In genomic region chr1:77888071-77888428, GRCh38 we compare ENCODE assay signal across 8 cellular contexts. TPM values are rescaled to one million over a fixed set of nuclear protein-coding genes. Genes with fewer than 3 reads are reported as not detected.
A peak's percentile ranks its signal among the peaks of the same experiment; 100 is the strongest.
DNase-seq lines count a peak whose midpoint lies in the region; ATAC-seq, FAIRE-seq and TF ChIP-seq lines count a peak whose summit lies in the region.

No MANE protein-coding gene starts in this region.

- DNase-seq in GM12878 (ENCODE audit: low read depth, low spot score) (no peak), iris pigment epithelial cell (ENCODE audit: low read depth) (peak; percentile 72), NCI-H69 (lab: John Stamatoyannopoulos, UW) (no peak), mesenteric fat pad (ENCODE audit: low spot score) (no peak)
- DNase-seq in stimulated activated effector memory CD8-positive, alpha-beta T cell treated with anti-CD3 and anti-CD28 coated beads, Interleukin-12 subunit alpha, Interleukin-12 subunit beta, amount 100 ng/mL, for 72 hours (ENCODE audit: low spot score in 2 of 2), result no peak

- SMC1A ChIA-PET in GM12878 (lab: Charles Lee; ENCODE audit: uncharacterized antibody, unreplicated experiment), result no interaction called here

- no peak overlapping the region for H3K9ac ChIP-seq in BLaER1
- H3K9ac ChIP-seq in GM12878 (ENCODE audit: control insufficient read depth, insufficient read depth, low read length), result no peak overlapping the region

- H3K4me3 ChIP-seq in BLaER1 (peak overlapping the region; percentile 45; the same call in 1 of the 2 replicates), GM12878 (peak overlapping the region; percentile 62; the same call in 1 of the 2 replicates)

- H4K20me1 ChIP-seq in BLaER1 (peaks cover 12% of the 10 kb centered on the region), GM12878 (ENCODE audit: control insufficient read depth, insufficient read depth) (no peaks in the 10 kb centered on the region)

- FAIRE-seq in GM12878 (lab: Jason Lieb, UNC), result no peak

- H3K9me3 ChIP-seq in BLaER1, result peaks cover 13% of the 10 kb centered on the region
- H3K9me3 ChIP-seq in GM12878 (replicated peaks; ENCODE audit: control insufficient read depth, insufficient read depth, low read length), result no peaks in the 10 kb centered on the region

- H3K4me2 ChIP-seq in BLaER1 (peak overlapping the region; percentile 58), GM12878 (ENCODE audit: control insufficient read depth, insufficient read depth) (peak overlapping the region; percentile 70; the same call in 1 of the 2 replicates)

- BruUV-seq in GM12878 (replicated peaks; lab: Mats Ljungman, UMichigan), result no TSS peak

- TF ChIP-seq RAD21 in GM12878 (IDR thresholded peaks at IDR 0.05; ENCODE audit: insufficient read depth, low read depth, low read length), result no peak

- peak; percentile 19 for ATAC-seq in HG03159 (IDR thresholded peaks at IDR 0.05; ENCODE audit: unreplicated experiment)
- no peak for ATAC-seq in GM12878
- no peak for ATAC-seq in stimulated activated effector memory CD8-positive, alpha-beta T cell treated with anti-CD3 and anti-CD28 coated beads, Interleukin-12 subunit alpha, Interleukin-12 subunit beta, amount 100 ng/mL, for 72 hours
- ATAC-seq in HG03039 (IDR thresholded peaks at IDR 0.05; ENCODE audit: unreplicated experiment), result no peak

- H3K27ac ChIP-seq in BLaER1 (no peak overlapping the region), GM12878 (ENCODE audit: control insufficient read depth, insufficient read depth) (no peak overlapping the region)

- 31% methylated on average over 11 of the region's 11 CpGs for WGBS in GM12878 (ENCODE audit: insufficient coverage, insufficient replicate concordance, low lambda C conversion rate, missing lambda C conversion rate)

- H2AFZ ChIP-seq in GM12878 (ENCODE audit: control insufficient read depth, low read depth, low read length), result no peak overlapping the region

- H3K27me3 ChIP-seq in BLaER1 (peaks cover 46% of the 10 kb centered on the region), GM12878 (replicated peaks in 1 of 2; ENCODE audit: control insufficient read depth in 2 of 2, insufficient read depth in 2 of 2, low read length in 1 of 2) (no peaks in the 10 kb centered on the region; a peak in 1 of 4 replicates)

- H3K4me1 Mint-ChIP-seq in stimulated activated effector memory CD8-positive, alpha-beta T cell treated with anti-CD3 and anti-CD28 coated beads, Interleukin-12 subunit alpha, Interleukin-12 subunit beta, amount 100 ng/mL, for 72 hours, result peaks cover 18% of the 10 kb centered on the region

- H3K9me3 Mint-ChIP-seq in stimulated activated effector memory CD8-positive, alpha-beta T cell treated with anti-CD3 and anti-CD28 coated beads, Interleukin-12 subunit alpha, Interleukin-12 subunit beta, amount 100 ng/mL, for 72 hours, result no peaks in the 10 kb centered on the region

- RAD21 ChIA-PET in GM12878 (lab: Charles Lee; ENCODE audit: unreplicated experiment), result no interaction called here

- H3K4me3 Mint-ChIP-seq in stimulated activated effector memory CD8-positive, alpha-beta T cell treated with anti-CD3 and anti-CD28 coated beads, Interleukin-12 subunit alpha, Interleukin-12 subunit beta, amount 100 ng/mL, for 72 hours, result peak overlapping the region; percentile 66

- in situ Hi-C loops in GM12878 (cut with MboI), result no loop called here

- no peak for TF ChIP-seq EP300 in GM12878 (IDR thresholded peaks at IDR 0.05; ENCODE audit: borderline replicate concordance in 1 of 2, control insufficient read depth in 1 of 2, low read depth in 2 of 2, low read length in 2 of 2)

- no peak for TF ChIP-seq CTCF in GM12878 (IDR thresholded peaks at IDR 0.05 in 2 of 3, conservative IDR thresholded peaks at IDR 0.05 in 1 of 3; ENCODE audit: control insufficient read depth in 2 of 3, extremely low read depth in 1 of 3, insufficient read depth in 1 of 3, low read depth in 3 of 3, low read length in 3 of 3)

- H3K36me3 ChIP-seq in BLaER1 (no peaks in the 10 kb centered on the region), GM12878 (ENCODE audit: control insufficient read depth in 2 of 2, insufficient read depth in 2 of 2, low read length in 1 of 2) (no peaks in the 10 kb centered on the region)

- H3K4me1 ChIP-seq in BLaER1, result peaks cover 9% of the 10 kb centered on the region; the same call in 1 of the 2 replicates
- no peaks in the 10 kb centered on the region for H3K4me1 ChIP-seq in GM12878 (ENCODE audit: control insufficient read depth, insufficient read depth, low read length)

- TF ChIP-seq POLR2A in GM12878 (IDR thresholded peaks at IDR 0.05; ENCODE audit: low read depth, low read length), result no peak

- CTCF ChIA-PET in GM12878 (lab: Yijun Ruan, JAX), result interaction anchor here (0.6 kb wide), 2 partner anchors 227 to 380 kb away, joined by 3 read pairs; no protein-coding TSS in a partner anchor

- H3K27ac Mint-ChIP-seq in stimulated activated effector memory CD8-positive, alpha-beta T cell treated with anti-CD3 and anti-CD28 coated beads, Interleukin-12 subunit alpha, Interleukin-12 subunit beta, amount 100 ng/mL, for 72 hours, result no peak overlapping the region

- H3K79me2 ChIP-seq in GM12878 (ENCODE audit: control insufficient read depth, insufficient read depth, low read length), result no peaks in the 10 kb centered on the region

- no peaks in the 10 kb centered on the region for H3K36me3 Mint-ChIP-seq in stimulated activated effector memory CD8-positive, alpha-beta T cell treated with anti-CD3 and anti-CD28 coated beads, Interleukin-12 subunit alpha, Interleukin-12 subunit beta, amount 100 ng/mL, for 72 hours

- intact Hi-C loops in GM12878 (cut with micrococcal nuclease; ENCODE audit: unreplicated experiment), result no loop called here

- POLR2A ChIA-PET in GM12878 (lab: Charles Lee), result no interaction called here

TF ChIP-seq in GM12878, 131 proteins besides CTCF, POLR2A, EP300 and RAD21:
- TF ChIP-seq TCF12 (IDR thresholded peaks at IDR 0.05; ENCODE audit: low read depth, low read length) (no peak), ZNF24 (IDR thresholded peaks at IDR 0.05) (no peak)
TF ChIP-seq in GM12878: peak in this region for 0.

RNA-seq across cellular contexts. Expression of gene NEXN, which starts 0.4 kb away (rescaled TPM):
- 2.3 and 2.8 TPM in 2 replicates for total RNA-seq in GM12878 (2013; cell fraction: nucleolus; rRNA removed)
- total RNA-seq in GM12878 (2014; rRNA removed) (7.3 and 11.1 TPM in 2 replicates), GM12878 (2014; rRNA removed; fragmentation: Illumina TruSeq; extraction: Trizol) (19.3 and 22.8 TPM in 2 replicates), GM12878 (2021) (7.2 and 7.8 TPM in 2 replicates), mesenteric fat pad (15.4 TPM)
- 2.6 TPM for polyA plus RNA-seq in GM12878 (2011; ENCODE audit: low read depth)
- polyA plus RNA-seq in GM12878 (2011; rRNA removed) (2.5 and 4.0 TPM in 2 replicates), GM12878 (2014; fragmentation: Illumina TruSeq; extraction: Trizol) (46.6 and 65.6 TPM in 2 replicates), GM12878 (2014; fragmentation: Nextera tagmentation; extraction: Ambion mirVana) (10 to 100 TPM; 35.9 to 39.9 TPM), GM12878 (2014; rRNA removed) (7.5 and 10.5 TPM in 2 replicates), GM12878 (2016; fragmentation: Nextera tagmentation; extraction: Ambion mirVana) (10 to 100 TPM; 13.8 to 17.1 TPM)
- 0.42 and 0.53 TPM in 2 replicates for polyA plus RNA-seq in GM12878 (2011; cell fraction: cytosol; rRNA removed)
- 0.86 and 0.93 TPM in 2 replicates for polyA plus RNA-seq in GM12878 (2011; cell fraction: nucleus; rRNA removed)
- 4.8 and 6.9 TPM in 2 replicates for polyA plus RNA-seq in GM12878 (2012)
- 0.51 and 0.62 TPM in 2 replicates for polyA minus RNA-seq in GM12878 (2011; rRNA and poly(A)+ RNA removed)
- 0.31 TPM in 1 of 2 replicates, not detected in the other for polyA minus RNA-seq in GM12878 (2011; cell fraction: cytosol; rRNA and poly(A)+ RNA removed)
- polyA minus RNA-seq in GM12878 (2011; cell fraction: nucleus; rRNA and poly(A)+ RNA removed), result 0.48 and 0.96 TPM in 2 replicates
